In genomic region chr5:11687498-11687897, GRCh38 we compare ENCODE assay signal across 27 cellular contexts.
"Had no signal": no experiment of that assay in that cellular context is flagged by ENCODE, and none has a peak within 500 bp of the region (broad histone marks: within the 10 kb centered on the region; RNA-seq: fewer than 3 reads in every experiment).

No MANE protein-coding gene starts in this region.

- H3K9me3 ChIP-seq: colonic mucosa, esophagus muscularis mucosa, esophagus squamous epithelium, gastrocnemius medialis, gastroesophageal sphincter, heart left ventricle had no signal

- ATAC-seq: effector memory CD8-positive, alpha-beta T cell; esophagus mucosa; foreskin keratinocyte; gastrocnemius medialis; gastroesophageal sphincter had no signal

- H3K4me3 ChIP-seq: colonic mucosa, coronary artery, esophagus muscularis mucosa, esophagus squamous epithelium, gastrocnemius medialis, gastroesophageal sphincter, heart left ventricle had no signal

- H3K36me3 ChIP-seq: colonic mucosa, esophagus muscularis mucosa, esophagus squamous epithelium, gastrocnemius medialis, gastroesophageal sphincter, heart left ventricle had no signal

- H3K27ac ChIP-seq: colonic mucosa, coronary artery, epithelial cell of prostate, esophagus muscularis mucosa, esophagus squamous epithelium, foreskin keratinocyte, gastrocnemius medialis, gastroesophageal sphincter, heart left ventricle had no signal

- FAIRE-seq: colon, endometrium, endothelial cell of umbilical vein, frontal cortex had no signal

- H3K4me1 ChIP-seq: colonic mucosa, esophagus muscularis mucosa, esophagus squamous epithelium, foreskin keratinocyte, gastrocnemius medialis, gastroesophageal sphincter had no signal

- H3K27me3 ChIP-seq: colonic mucosa, dorsolateral prefrontal cortex, esophagus muscularis mucosa, esophagus squamous epithelium, foreskin keratinocyte, gastrocnemius medialis, gastroesophageal sphincter, heart left ventricle had no signal

- DNase-seq: colonic mucosa; cortex of kidney; dermis blood vessel endothelial cell; dorsolateral prefrontal cortex; effector CD4-positive, alpha-beta T cell; effector CD8-positive, alpha-beta T cell; effector memory CD4-positive, alpha-beta T cell; effector memory CD8-positive, alpha-beta T cell; endodermal cell; erythroblast; esophagus squamous epithelium; foreskin fibroblast; foreskin keratinocyte; foreskin melanocyte; gastrocnemius medialis; glutamatergic neuron; head of caudate nucleus; heart left ventricle had no signal
